ENCODE assay signal across 8 cellular contexts in the genomic region with DNA sequence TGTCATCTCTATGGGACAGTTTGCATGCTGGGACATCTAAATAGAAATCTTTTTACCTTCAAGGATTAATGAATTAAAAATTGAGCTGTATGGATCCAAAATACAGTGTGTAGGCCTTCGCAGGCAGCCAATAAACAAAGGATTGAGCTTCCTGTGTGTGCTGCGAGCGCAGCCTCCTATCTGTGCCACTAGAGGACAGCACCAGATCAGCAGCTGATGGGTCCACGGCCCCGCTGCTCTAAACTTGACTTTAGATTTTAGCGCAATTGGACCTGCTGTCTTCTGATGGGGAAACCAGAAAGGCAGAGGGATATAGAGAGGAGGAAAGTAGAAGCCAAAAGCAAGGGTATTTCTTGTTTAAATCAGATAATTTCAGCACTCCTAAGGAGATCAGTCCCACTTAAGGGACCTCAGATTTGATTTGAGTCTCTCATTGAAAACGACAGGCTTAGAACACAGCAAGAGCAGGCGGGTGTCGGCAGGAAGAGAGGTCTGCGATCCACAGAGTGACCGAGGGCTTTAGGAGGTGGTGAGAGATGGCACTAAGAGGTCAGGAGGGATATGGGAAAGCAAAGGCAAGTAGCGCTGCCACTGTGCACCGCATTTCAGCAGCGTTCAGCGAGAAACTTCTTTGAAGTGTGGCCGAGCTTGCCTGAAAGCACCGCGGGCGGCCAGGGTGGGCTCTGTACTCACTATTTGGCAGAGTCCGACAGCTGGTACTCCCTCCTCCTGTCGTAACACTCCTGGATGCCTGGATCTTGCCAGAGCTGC.
DNase-seq lines count a peak whose midpoint lies in the region; ATAC-seq and TF ChIP-seq lines count a peak whose summit lies in the region.

No MANE protein-coding gene starts in this region.

- no peaks in the 10 kb centered on the region for H3K27me3 ChIP-seq in neural cell (ENCODE audit: insufficient read depth, low read depth, low read length)
- no peaks in the 10 kb centered on the region for H3K27me3 ChIP-seq in tibial nerve

- no peaks in the 10 kb centered on the region for H4K20me1 ChIP-seq in neural cell (ENCODE audit: insufficient read depth)

- H3K27ac ChIP-seq in neural cell (ENCODE audit: low read length) (no peak overlapping the region), tibial nerve (no peak overlapping the region)

- H3K4me3 ChIP-seq in fibroblast of mammary gland (ENCODE audit: control insufficient read depth, low read depth, low read length) (no peak overlapping the region), neural cell (ENCODE audit: low read length) (no peak overlapping the region), tibial nerve (no peak overlapping the region)

- TF ChIP-seq POLR2A in tibial nerve (IDR thresholded peaks at IDR 0.05), result no peak

- TF ChIP-seq EP300 in neural cell (conservative IDR thresholded peaks at IDR 0.05; ENCODE audit: poor library complexity, severe bottlenecking) (no peak), tibial nerve (IDR thresholded peaks at IDR 0.05) (no peak)

- DNase-seq in C1 segment of cervical spinal cord (lab: John Stamatoyannopoulos, UW), result peak in 10 of 14 donors; percentile 4 to 55 (median 24)
- peak; percentile 45 for DNase-seq in NCI-H510A (lab: John Stamatoyannopoulos, UW)
- peak; percentile 23 for DNase-seq in activated T-cell treated with anti-CD3 and anti-CD28 coated beads for 24 hours (ENCODE audit: low read depth)
- DNase-seq in fibroblast of mammary gland (ENCODE audit: low read depth), result peak; percentile 68
- DNase-seq in tibial nerve (ENCODE audit: low spot score in 2 of 2), result peak; percentile 40 to 49

- TF ChIP-seq CTCF in fibroblast of mammary gland (conservative IDR thresholded peaks at IDR 0.05; ENCODE audit: control insufficient read depth, insufficient read depth, low read depth, low read length), result peak; percentile 100
- TF ChIP-seq CTCF in neural cell (IDR thresholded peaks at IDR 0.05; ENCODE audit: poor library complexity, severe bottlenecking), result peak; percentile 98
- peak; percentile 81 to 96 (median 82) for TF ChIP-seq CTCF in tibial nerve (IDR thresholded peaks at IDR 0.05)

- H3K79me2 ChIP-seq in neural cell (replicated peaks; ENCODE audit: insufficient read depth, low read length), result no peaks in the 10 kb centered on the region

- peak overlapping the region; percentile 75 for H2AFZ ChIP-seq in neural cell (ENCODE audit: low read depth, low read length)

- peak overlapping the region; percentile 41 for H3K9ac ChIP-seq in neural cell (ENCODE audit: low read length)

- ATAC-seq in GM18867 (IDR thresholded peaks at IDR 0.05; ENCODE audit: unreplicated experiment) (peak; percentile 93), HG03135 (IDR thresholded peaks at IDR 0.05; ENCODE audit: unreplicated experiment) (peak; percentile 76)

- TF ChIP-seq RAD21 in neural cell (conservative IDR thresholded peaks at IDR 0.05), result peak; percentile 99

- H3K4me2 ChIP-seq in neural cell (ENCODE audit: low read length), result no peak overlapping the region

- H3K9me3 ChIP-seq in neural cell (ENCODE audit: low read length) (no peaks in the 10 kb centered on the region), tibial nerve (no peaks in the 10 kb centered on the region)

- H3K36me3 ChIP-seq in neural cell (ENCODE audit: insufficient read depth, low read length) (no peaks in the 10 kb centered on the region), tibial nerve (no peaks in the 10 kb centered on the region)

- peaks cover 0 to 15% (median 0%) of the 10 kb centered on the region in 4 donors for H3K4me1 ChIP-seq in tibial nerve

- no peaks in the 10 kb centered on the region for H3K9me2 ChIP-seq in neural cell (ENCODE audit: insufficient read depth, low read length)

- WGBS in tibial nerve, 2 donors, result 58 to 60% methylated on average over 18 to 21 of the region's 21 CpGs

- H3F3A ChIP-seq in neural cell (ENCODE audit: insufficient read depth, low read length, poor library complexity, severe bottlenecking), result no peaks in the 10 kb centered on the region

TF ChIP-seq in neural cell, 6 proteins besides CTCF, POLR2A, EP300 and RAD21:
- TF ChIP-seq EZH2 (IDR thresholded peaks at IDR 0.05; ENCODE audit: borderline replicate concordance, insufficient read depth, low read length, poor library complexity, severe bottlenecking) (no peak), MXI1 (conservative IDR thresholded peaks at IDR 0.05; ENCODE audit: poor library complexity, severe bottlenecking) (peak; percentile 19), POLR2AphosphoS5 (IDR thresholded peaks at IDR 0.05) (no peak), TAF1 (IDR thresholded peaks at IDR 0.05; ENCODE audit: low read depth) (no peak), SMC3 (conservative IDR thresholded peaks at IDR 0.05; ENCODE audit: poor library complexity) (peak; percentile 97)
- TF ChIP-seq, protein P1, sequence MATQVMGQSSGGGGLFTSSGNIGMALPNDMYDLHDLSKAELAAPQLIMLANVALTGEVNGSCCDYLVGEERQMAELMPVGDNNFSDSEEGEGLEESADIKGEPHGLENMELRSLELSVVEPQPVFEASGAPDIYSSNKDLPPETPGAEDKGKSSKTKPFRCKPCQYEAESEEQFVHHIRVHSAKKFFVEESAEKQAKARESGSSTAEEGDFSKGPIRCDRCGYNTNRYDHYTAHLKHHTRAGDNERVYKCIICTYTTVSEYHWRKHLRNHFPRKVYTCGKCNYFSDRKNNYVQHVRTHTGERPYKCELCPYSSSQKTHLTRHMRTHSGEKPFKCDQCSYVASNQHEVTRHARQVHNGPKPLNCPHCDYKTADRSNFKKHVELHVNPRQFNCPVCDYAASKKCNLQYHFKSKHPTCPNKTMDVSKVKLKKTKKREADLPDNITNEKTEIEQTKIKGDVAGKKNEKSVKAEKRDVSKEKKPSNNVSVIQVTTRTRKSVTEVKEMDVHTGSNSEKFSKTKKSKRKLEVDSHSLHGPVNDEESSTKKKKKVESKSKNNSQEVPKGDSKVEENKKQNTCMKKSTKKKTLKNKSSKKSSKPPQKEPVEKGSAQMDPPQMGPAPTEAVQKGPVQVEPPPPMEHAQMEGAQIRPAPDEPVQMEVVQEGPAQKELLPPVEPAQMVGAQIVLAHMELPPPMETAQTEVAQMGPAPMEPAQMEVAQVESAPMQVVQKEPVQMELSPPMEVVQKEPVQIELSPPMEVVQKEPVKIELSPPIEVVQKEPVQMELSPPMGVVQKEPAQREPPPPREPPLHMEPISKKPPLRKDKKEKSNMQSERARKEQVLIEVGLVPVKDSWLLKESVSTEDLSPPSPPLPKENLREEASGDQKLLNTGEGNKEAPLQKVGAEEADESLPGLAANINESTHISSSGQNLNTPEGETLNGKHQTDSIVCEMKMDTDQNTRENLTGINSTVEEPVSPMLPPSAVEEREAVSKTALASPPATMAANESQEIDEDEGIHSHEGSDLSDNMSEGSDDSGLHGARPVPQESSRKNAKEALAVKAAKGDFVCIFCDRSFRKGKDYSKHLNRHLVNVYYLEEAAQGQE (IDR thresholded peaks at IDR 0.05; ENCODE audit: borderline replicate concordance), result no peak
